ENCODE assay signal across 17 cellular contexts in the genomic region with DNA sequence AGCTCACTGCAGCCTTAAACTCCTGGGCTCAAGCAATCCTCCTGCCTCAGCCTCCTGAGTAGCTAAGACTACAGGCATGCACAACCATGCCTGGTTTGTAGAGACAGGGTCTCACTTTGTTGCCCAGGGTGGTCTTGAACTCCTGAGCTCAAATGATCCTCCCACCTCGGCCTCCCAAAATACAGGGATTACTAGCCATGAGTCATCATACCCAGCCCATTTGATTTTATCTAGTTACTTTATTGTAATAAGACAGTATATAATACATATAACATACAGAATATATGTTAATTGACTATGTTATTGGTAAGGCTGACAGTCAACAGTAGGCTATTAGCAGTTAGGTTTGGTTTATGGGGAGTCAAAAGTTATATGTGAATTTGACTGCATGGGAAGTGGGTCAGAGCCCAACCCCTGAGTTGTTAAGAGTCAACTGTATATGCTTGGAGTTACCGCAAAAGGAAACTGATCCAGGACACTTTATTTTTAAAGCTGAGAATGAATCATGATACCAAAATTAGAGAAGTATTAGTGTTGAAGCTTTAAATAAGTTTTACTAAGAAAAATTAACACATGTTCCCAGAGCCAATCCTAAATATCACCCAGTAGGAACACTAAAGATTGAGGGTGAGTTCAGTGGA. TPM values are rescaled to one million over a fixed set of nuclear protein-coding genes. Genes with fewer than 3 reads are reported as not detected.
DNase-seq lines count a peak whose midpoint lies in the region; ATAC-seq, FAIRE-seq and TF ChIP-seq lines count a peak whose summit lies in the region.
"Had no signal": no experiment of that assay in that cellular context is flagged by ENCODE, and none has a peak within 500 bp of the region (broad histone marks: within the 10 kb centered on the region; RNA-seq: fewer than 3 reads in every experiment).

No MANE protein-coding gene starts in this region.

- H3K9ac ChIP-seq in HepG2 (ENCODE audit: insufficient read depth, low read depth, low read length), result no peak overlapping the region

- 95% methylated on average over 2 of the region's 2 CpGs for WGBS in HepG2 (ENCODE audit: low lambda C conversion rate)
- 70% methylated on average over 2 of the region's 2 CpGs for WGBS in right lobe of liver (ENCODE audit: insufficient coverage, low coverage, low lambda C conversion rate, missing lambda C conversion rate)

- H3K4me2 ChIP-seq in HepG2 (ENCODE audit: low read depth, low read length), result no peak overlapping the region

- no peak for TF ChIP-seq EP300 in HepG2 (IDR thresholded peaks at IDR 0.05; ENCODE audit: low read depth in 2 of 2, low read length in 2 of 2)
- TF ChIP-seq EP300 in HepG2 (CRISPR knock-in tag; IDR thresholded peaks at IDR 0.05; ENCODE audit: borderline replicate concordance), result no peak

- CTCF ChIA-PET in HepG2 (lab: Yijun Ruan, JAX; ENCODE audit: low intra/inter-chr PET ratio, low total read pairs), result no interaction called here
- CTCF ChIA-PET in activated CD8-positive, alpha-beta T cell treated with anti-CD3 and anti-CD28 coated beads, Interleukin-2, amount 10 ng/mL, durations not matched to agents 7 days and 5 days (lab: Charles Lee), result interaction anchor here (0.9 to 1.5 kb wide), 4 partner anchors 9 to 14 kb away, joined by 3 to 7 read pairs (median 4); no protein-coding TSS in a partner anchor

- TF ChIP-seq RAD21 in HepG2 (CRISPR knock-in tag; IDR thresholded peaks at IDR 0.05), result no peak

- H3K4me3 Mint-ChIP-seq in activated CD8-positive, alpha-beta T cell treated with anti-CD3 and anti-CD28 coated beads, Interleukin-2, amount 10 ng/mL, durations not matched to agents 7 days and 5 days, result no peak overlapping the region
- no peak overlapping the region for H3K4me3 Mint-ChIP-seq in natural killer cell

- TF ChIP-seq POLR2A in HepG2 (IDR thresholded peaks at IDR 0.05; ENCODE audit: insufficient read depth in 1 of 2, low read depth in 2 of 2, low read length in 2 of 2), result no peak
- TF ChIP-seq POLR2A in right lobe of liver (IDR thresholded peaks at IDR 0.05), result no peak

- H3K4me3 ChIP-seq in HepG2 (replicated peaks in 1 of 3; ENCODE audit: insufficient read depth in 1 of 3, low read depth in 2 of 3, low read length in 3 of 3) (no peak overlapping the region), right lobe of liver (no peak overlapping the region), lower lobe of right lung (no peak overlapping the region)
- H3K4me3 ChIP-seq: prostate gland, SJCRH30 had no signal

- peaks cover 58% of the 10 kb centered on the region for H3K4me1 ChIP-seq in HepG2 (ENCODE audit: insufficient read depth, low read length)
- peaks cover 0 to 37% (median 2%) of the 10 kb centered on the region in 4 donors for H3K4me1 ChIP-seq in right lobe of liver
- H3K4me1 ChIP-seq in lower lobe of right lung, result peaks cover 73% of the 10 kb centered on the region

- H3K9me3 ChIP-seq in HepG2 (ENCODE audit: low read length) (no peaks in the 10 kb centered on the region), right lobe of liver (no peaks in the 10 kb centered on the region), lower lobe of right lung (no peaks in the 10 kb centered on the region)
- H3K9me3 ChIP-seq: prostate gland, SJCRH30 had no signal

- no peak overlapping the region for H3K27ac Mint-ChIP-seq in activated CD8-positive, alpha-beta T cell treated with anti-CD3 and anti-CD28 coated beads, Interleukin-2, amount 10 ng/mL, durations not matched to agents 7 days and 5 days
- H3K27ac Mint-ChIP-seq in natural killer cell, result peak overlapping the region; percentile 44 to 63

- BruUV-seq in HepG2 (replicated peaks; lab: Mats Ljungman, UMichigan), result no TSS peak

- no peaks in the 10 kb centered on the region for H3K27me3 Mint-ChIP-seq in activated CD8-positive, alpha-beta T cell treated with anti-CD3 and anti-CD28 coated beads, Interleukin-2, amount 10 ng/mL, durations not matched to agents 7 days and 5 days (ENCODE audit: low read depth)
- H3K27me3 Mint-ChIP-seq in natural killer cell (ENCODE audit: low read depth in 2 of 2), result no peaks in the 10 kb centered on the region

- H3K4me1 Mint-ChIP-seq in activated CD8-positive, alpha-beta T cell treated with anti-CD3 and anti-CD28 coated beads, Interleukin-2, amount 10 ng/mL, durations not matched to agents 7 days and 5 days (ENCODE audit: low read depth), result peaks cover 44% of the 10 kb centered on the region
- peaks cover 49 to 50% of the 10 kb centered on the region in 2 donors for H3K4me1 Mint-ChIP-seq in natural killer cell

- no peak overlapping the region for H3K27ac ChIP-seq in HepG2 (ENCODE audit: extremely low read length, insufficient read depth, low read length)
- no peak overlapping the region for H3K27ac ChIP-seq in right lobe of liver
- no peak overlapping the region for H3K27ac ChIP-seq in lower lobe of right lung
- H3K27ac ChIP-seq: prostate gland, SJCRH30 had no signal

- H3K36me3 ChIP-seq in HepG2 (replicated peaks in 1 of 2; ENCODE audit: control insufficient read depth in 1 of 2, insufficient read depth in 2 of 2, low read length in 2 of 2), result peaks cover 4 to 44% of the 10 kb centered on the region in 2 experiments; a peak in 4 of 5 replicates
- peaks cover 0 to 5% (median 0%) of the 10 kb centered on the region in 4 donors for H3K36me3 ChIP-seq in right lobe of liver
- peaks cover 20% of the 10 kb centered on the region for H3K36me3 ChIP-seq in lower lobe of right lung
- H3K36me3 ChIP-seq: prostate gland had no signal

- POLR2A ChIA-PET in HepG2 (lab: Yijun Ruan, JAX), result interaction anchor here (1.5 to 2.1 kb wide), 2 partner anchors 10 to 19 kb away, joined by 4 to 8 read pairs; no protein-coding TSS in a partner anchor
- POLR2A ChIA-PET in activated CD8-positive, alpha-beta T cell treated with anti-CD3 and anti-CD28 coated beads, Interleukin-2, amount 10 ng/mL, durations not matched to agents 7 days and 5 days (lab: Charles Lee), result interaction anchor here (0.9 to 1.0 kb wide), 2 partner anchors 16 to 22 kb away, joined by 3 to 4 read pairs; no protein-coding TSS in a partner anchor

- peaks cover 55% of the 10 kb centered on the region for H3K36me3 Mint-ChIP-seq in activated CD8-positive, alpha-beta T cell treated with anti-CD3 and anti-CD28 coated beads, Interleukin-2, amount 10 ng/mL, durations not matched to agents 7 days and 5 days (ENCODE audit: low read depth)
- H3K36me3 Mint-ChIP-seq in natural killer cell, result no peaks in the 10 kb centered on the region

- no peak for FAIRE-seq in HepG2 (lab: Jason Lieb, UNC)
- FAIRE-seq: colon, GM18507 had no signal

- no peaks in the 10 kb centered on the region for H3K9me3 Mint-ChIP-seq in activated CD8-positive, alpha-beta T cell treated with anti-CD3 and anti-CD28 coated beads, Interleukin-2, amount 10 ng/mL, durations not matched to agents 7 days and 5 days (ENCODE audit: insufficient read depth)
- no peaks in the 10 kb centered on the region for H3K9me3 Mint-ChIP-seq in natural killer cell

- TF ChIP-seq CTCF in HepG2 (CRISPR knock-in tag; IDR thresholded peaks at IDR 0.05) (no peak), right lobe of liver (IDR thresholded peaks at IDR 0.05) (no peak), natural killer cell (IDR thresholded peaks at IDR 0.05) (no peak), lower lobe of right lung (IDR thresholded peaks at IDR 0.05) (no peak)

- H3K79me2 ChIP-seq in HepG2 (ENCODE audit: insufficient read depth, low read length), result peaks cover 85% of the 10 kb centered on the region

- in situ Hi-C loops in HepG2 (cut with HindIII; ENCODE audit: extremely low pct_ligation_motif_present, low pct_unique_long_range_greater_than_20kb), result no loop called here

- intact Hi-C loops in HepG2 (cut with micrococcal nuclease; ENCODE audit: unreplicated experiment), result no loop called here
- intact Hi-C loops in right lobe of liver (cut with DNase I), result no loop called here
- intact Hi-C loops in natural killer cell (cut with micrococcal nuclease), result no loop called here
- intact Hi-C loops in lower lobe of right lung (cut with DNase I), result no loop called here

- H4K20me1 ChIP-seq in HepG2 (ENCODE audit: insufficient read depth, low read length), result peaks cover 54% of the 10 kb centered on the region

- no peak overlapping the region for H2AFZ ChIP-seq in HepG2 (ENCODE audit: low read length)

- H3K27me3 ChIP-seq in HepG2 (ENCODE audit: control insufficient read depth in 1 of 2, insufficient read depth in 2 of 2, low read length in 2 of 2), result no peaks in the 10 kb centered on the region
- H3K27me3 ChIP-seq in right lobe of liver, result no peaks in the 10 kb centered on the region
- no peaks in the 10 kb centered on the region for H3K27me3 ChIP-seq in lower lobe of right lung (ENCODE audit: low read depth)
- H3K27me3 ChIP-seq: SJCRH30 had no signal

- no peak for ATAC-seq in HepG2
- ATAC-seq in right lobe of liver, result no peak
- ATAC-seq in activated CD8-positive, alpha-beta T cell treated with anti-CD3 and anti-CD28 coated beads, Interleukin-2, amount 10 ng/mL, durations not matched to agents 7 days and 5 days, result no peak
- peak in 2 of 3 donors; percentile 37 to 44 for ATAC-seq in natural killer cell
- ATAC-seq in lower lobe of right lung, result no peak
- ATAC-seq: HCT116 had no signal

- DNase-seq in HepG2 (ENCODE audit: low spot score) (no peak), right lobe of liver (no peak), natural killer cell (no peak), lower lobe of right lung (no peak), OCI-M2 (lab: John Stamatoyannopoulos, UW; ENCODE audit: unreplicated experiment) (no peak)
- peak; percentile 3 for DNase-seq in activated CD8-positive, alpha-beta T cell treated with anti-CD3 and anti-CD28 coated beads, Interleukin-2, amount 10 ng/mL, durations not matched to agents 7 days and 5 days
- DNase-seq in effector CD8-positive, alpha-beta T cell (lab: John Stamatoyannopoulos, UW), result no peak
- DNase-seq: activated CD4-positive, alpha-beta T cell treated with anti-CD3 and anti-CD28 coated beads for 1 hour; NCI-H1930; NCI-H510A; SJCRH30; stimulated activated CD4-positive, alpha-beta T cell treated with anti-CD3 and anti-CD28 coated beads, Interleukin-15, amount 100 ng/mL, for 24 hours; T-helper 9 cell had no signal

RNA-seq across cellular contexts. Expression of gene KMT2E, which starts 20.7 kb away (rescaled TPM):
- total RNA-seq in HepG2 (2016; rRNA removed; fragmentation: Illumina TruSeq; extraction: Trizol) (24.4 and 31.3 TPM in 2 replicates), right lobe of liver (10 to 100 TPM; 21.6 to 31.6 (median 25.3) TPM), natural killer cell (100 to 1,000 TPM; 272 to 353 (median 345) TPM), lower lobe of right lung (88.2 TPM)
- total RNA-seq in HepG2 (2016; cell fraction: cytosol; rRNA removed; fragmentation: Illumina TruSeq; extraction: Trizol; ENCODE audit: low read depth), result 33.8 and 35.5 TPM in 2 replicates
- 22.1 and 28.1 TPM in 2 replicates for total RNA-seq in HepG2 (2016; cell fraction: insoluble cytoplasmic fraction; rRNA removed; fragmentation: Illumina TruSeq; extraction: Trizol)
- 22.4 and 24.0 TPM in 2 replicates for total RNA-seq in HepG2 (2016; cell fraction: membrane; rRNA removed; fragmentation: Illumina TruSeq; extraction: Trizol)
- total RNA-seq in HepG2 (2016; cell fraction: nucleus; rRNA removed; fragmentation: Illumina TruSeq; extraction: Trizol), result 66.2 and 71.2 TPM in 2 replicates
- 6.3 and 7.2 TPM in 2 replicates for polyA plus RNA-seq in HepG2 (2011; rRNA removed)
- polyA plus RNA-seq in HepG2 (2011; cell fraction: cytosol; rRNA removed), result 4.4 and 6.3 TPM in 2 replicates
- 37.0 and 41.5 TPM in 2 replicates for polyA plus RNA-seq in HepG2 (2011; cell fraction: nucleus; rRNA removed)
- polyA plus RNA-seq in HepG2 (2012), result 22.0 and 24.0 TPM in 2 replicates
- 0.65 and 0.67 TPM in 2 replicates for polyA plus RNA-seq in HepG2 (2016; cell fraction: cytosol; fragmentation: Illumina TruSeq; extraction: Trizol; ENCODE audit: low read depth)
- polyA plus RNA-seq in HepG2 (2016; cell fraction: insoluble cytoplasmic fraction; fragmentation: Illumina TruSeq; extraction: Trizol; ENCODE audit: low read depth), result 15.4 and 16.5 TPM in 2 replicates
- 2.3 and 2.8 TPM in 2 replicates for polyA plus RNA-seq in HepG2 (2016; cell fraction: membrane; fragmentation: Illumina TruSeq; extraction: Trizol; ENCODE audit: low read depth)
- 36.9 and 42.5 TPM in 2 replicates for polyA plus RNA-seq in HepG2 (2016; cell fraction: nucleus; fragmentation: Illumina TruSeq; extraction: Trizol; ENCODE audit: insufficient read depth, low read depth)
- polyA minus RNA-seq in HepG2 (2011; rRNA and poly(A)+ RNA removed; ENCODE audit: low replicate concordance), result 34.9 and 41.2 TPM in 2 replicates
- polyA minus RNA-seq in HepG2 (2011; cell fraction: cytosol; rRNA and poly(A)+ RNA removed), result 15.4 and 16.4 TPM in 2 replicates
- polyA minus RNA-seq in HepG2 (2011; cell fraction: nucleus; rRNA and poly(A)+ RNA removed), result 145 and 151 TPM in 2 replicates
- 100 to 1,000 TPM in 1 of 2 experiments, 10 to 100 TPM in 1; 95.1 to 105 TPM for total RNA-seq in activated CD8-positive, alpha-beta T cell treated with anti-CD3 and anti-CD28 coated beads, Interleukin-2, amount 10 ng/mL, durations not matched to agents 7 days and 5 days

Comparison
In these comparisons a context has a peak if more than half of its experiments do, and no peak if none do; other contexts are left out.
1. ATAC-seq: peak in natural killer cell (2 of 3); none in HepG2 (single experiment), right lobe of liver (0 of 4), activated CD8-positive, alpha-beta T cell treated with anti-CD3 and anti-CD28 coated beads, Interleukin-2, amount 10 ng/mL, durations not matched to agents 7 days and 5 days (single experiment) and lower lobe of right lung (0 of 2).